In genomic region chr12:5627053-5627630, GRCh38 we compare ENCODE assay signal across 28 cellular contexts.
"Had no signal": no experiment of that assay in that cellular context is flagged by ENCODE, and none has a peak within 500 bp of the region (broad histone marks: within the 10 kb centered on the region; RNA-seq: fewer than 3 reads in every experiment).

No MANE protein-coding gene starts in this region.

- H3K27ac ChIP-seq: ovary, parathyroid adenoma, psoas muscle, right lobe of liver, sigmoid colon, thoracic aorta, thyroid gland, transverse colon, upper lobe of right lung, vagina had no signal

- DNase-seq: naive thymus-derived CD4-positive, alpha-beta T cell; natural killer cell; occipital lobe; ovary; posterior cingulate gyrus; psoas muscle; right cardiac atrium; right lobe of liver; sigmoid colon; small intestine; stimulated activated CD4-positive, alpha-beta T cell treated with anti-CD3 and anti-CD28 coated beads, Interleukin-15, amount 100 ng/mL, for 24 hours; stimulated activated CD4-positive, alpha-beta T cell treated with anti-CD3 and anti-CD28 coated beads, Interleukin-2, amount 100 ng/mL, for 24 hours; stimulated activated CD4-positive, alpha-beta T cell treated with anti-CD3 and anti-CD28 coated beads, Interleukin-2, amount 100 ng/mL, for 48 hours; stimulated activated CD4-positive, alpha-beta T cell treated with anti-CD3 and anti-CD28 coated beads, Interleukin-4, amount 100 ng/mL, for 24 hours; stimulated activated naive B cell treated with anti-CD40 and anti-IgM and Interleukin-4, amounts not matched to agents 10 μg/mL and 1 μg/mL and 100 μg/mL, for 72 hours; stimulated activated naive CD4-positive, alpha-beta T cell treated with Interleukin-2 at 50 U/mL for 16 hours; stomach; thyroid gland; transverse colon; upper lobe of right lung had no signal

- H3K36me3 Mint-ChIP-seq: naive thymus-derived CD4-positive, alpha-beta T cell; natural killer cell; stimulated activated effector memory CD8-positive, alpha-beta T cell treated with anti-CD3 and anti-CD28 coated beads, Interleukin-12 subunit alpha, Interleukin-12 subunit beta, amount 100 ng/mL, for 72 hours; stimulated activated naive B cell treated with anti-CD40 and anti-IgM and Interleukin-4, amounts not matched to agents 10 μg/mL and 1 μg/mL and 100 μg/mL, for 72 hours had no signal

- H3K27me3 ChIP-seq: ovary, right lobe of liver, sigmoid colon, stomach, thyroid gland, transverse colon, upper lobe of right lung, vagina had no signal

- H2AFZ ChIP-seq: parathyroid adenoma had no signal

- H3K4me1 ChIP-seq: parathyroid adenoma, psoas muscle, right lobe of liver, sigmoid colon, stomach, thyroid gland, transverse colon, upper lobe of right lung, vagina had no signal

- H3K27me3 Mint-ChIP-seq: stimulated activated naive CD8-positive, alpha-beta T cell treated with anti-CD3 and anti-CD28 coated beads, Interleukin-15, Interleukin-2, amounts not matched to agents 100 ng/mL and 50 ng/mL, for 24 hours had no signal

- H3K4me3 ChIP-seq: ovary, psoas muscle, right lobe of liver, sigmoid colon, stomach, thoracic aorta, thyroid gland, transverse colon, upper lobe of right lung, vagina had no signal

- H3K4me3 Mint-ChIP-seq: naive thymus-derived CD4-positive, alpha-beta T cell; natural killer cell; stimulated activated effector memory CD8-positive, alpha-beta T cell treated with anti-CD3 and anti-CD28 coated beads, Interleukin-12 subunit alpha, Interleukin-12 subunit beta, amount 100 ng/mL, for 72 hours; stimulated activated naive B cell treated with anti-CD40 and anti-IgM and Interleukin-4, amounts not matched to agents 10 μg/mL and 1 μg/mL and 100 μg/mL, for 72 hours; stimulated activated naive CD8-positive, alpha-beta T cell treated with anti-CD3 and anti-CD28 coated beads, Interleukin-15, Interleukin-2, amounts not matched to agents 100 ng/mL and 50 ng/mL, for 24 hours; type B pancreatic cell had no signal

- H3K9me3 ChIP-seq: ovary, psoas muscle, right lobe of liver, sigmoid colon, stomach, thoracic aorta, thyroid gland, transverse colon, upper lobe of right lung, vagina had no signal

- H3K27ac Mint-ChIP-seq: naive thymus-derived CD4-positive, alpha-beta T cell; natural killer cell; progenitor cell of endocrine pancreas; stimulated activated effector memory CD8-positive, alpha-beta T cell treated with anti-CD3 and anti-CD28 coated beads, Interleukin-12 subunit alpha, Interleukin-12 subunit beta, amount 100 ng/mL, for 72 hours; stimulated activated naive B cell treated with anti-CD40 and anti-IgM and Interleukin-4, amounts not matched to agents 10 μg/mL and 1 μg/mL and 100 μg/mL, for 72 hours; stimulated activated naive CD8-positive, alpha-beta T cell treated with anti-CD3 and anti-CD28 coated beads, Interleukin-15, Interleukin-2, amounts not matched to agents 100 ng/mL and 50 ng/mL, for 24 hours; type B pancreatic cell had no signal

- H3K9me3 Mint-ChIP-seq: natural killer cell; nephron; stimulated activated effector memory CD8-positive, alpha-beta T cell treated with anti-CD3 and anti-CD28 coated beads, Interleukin-12 subunit alpha, Interleukin-12 subunit beta, amount 100 ng/mL, for 72 hours; stimulated activated naive B cell treated with anti-CD40 and anti-IgM and Interleukin-4, amounts not matched to agents 10 μg/mL and 1 μg/mL and 100 μg/mL, for 72 hours; stimulated activated naive CD8-positive, alpha-beta T cell treated with anti-CD3 and anti-CD28 coated beads, Interleukin-15, Interleukin-2, amounts not matched to agents 100 ng/mL and 50 ng/mL, for 24 hours; type B pancreatic cell had no signal

- H3K36me3 ChIP-seq: ovary, right lobe of liver, sigmoid colon, stomach, thoracic aorta, thyroid gland, transverse colon, upper lobe of right lung, vagina had no signal

- H3K4me1 Mint-ChIP-seq: natural killer cell; stimulated activated effector memory CD8-positive, alpha-beta T cell treated with anti-CD3 and anti-CD28 coated beads, Interleukin-12 subunit alpha, Interleukin-12 subunit beta, amount 100 ng/mL, for 72 hours; stimulated activated naive B cell treated with anti-CD40 and anti-IgM and Interleukin-4, amounts not matched to agents 10 μg/mL and 1 μg/mL and 100 μg/mL, for 72 hours had no signal

- H3K9ac ChIP-seq: parathyroid adenoma had no signal
